ENCODE assay signal across 22 cellular contexts in genomic region chr10:43961523-43962345, GRCh38.
A peak's percentile ranks its signal among the peaks of the same experiment; 100 is the strongest.
DNase-seq lines count a peak whose midpoint lies in the region; ATAC-seq and TF ChIP-seq lines count a peak whose summit lies in the region.
"Had no signal": no experiment of that assay in that cellular context is flagged by ENCODE, and none has a peak within 500 bp of the region (broad histone marks: within the 10 kb centered on the region; RNA-seq: fewer than 3 reads in every experiment).

No MANE protein-coding gene starts in this region.

- peak overlapping the region in 9 of 12 donors; percentile 20 to 72 (median 36) for H3K27ac ChIP-seq in heart left ventricle
- H3K27ac ChIP-seq in vagina: no peak overlapping the region
- H3K27ac ChIP-seq in psoas muscle: no peak overlapping the region
- H3K27ac ChIP-seq: BLaER1, SK-N-MC had no signal

- WGBS in heart left ventricle, 4 donors: 86 to 90% (median 88%) methylated on average over 12 to 15 of the region's 15 CpGs
- WGBS in psoas muscle, 3 donors: 88 to 89% (median 88%) methylated on average over 15 of the region's 15 CpGs

- peak; percentile 7 to 9 for DNase-seq in activated T-cell treated with anti-CD3 and anti-CD28 coated beads, Interleukin-2, amount 50 U/mL, for 48 hours
- DNase-seq in activated T-cell treated with anti-CD3 and anti-CD28 coated beads for 4 hours (no peak), heart left ventricle (no peak), mesenteric fat pad (ENCODE audit: low spot score) (peak; percentile 88), vagina (ENCODE audit: extremely low spot score in 2 of 2) (peak; percentile 61 to 80), psoas muscle (no peak)
- DNase-seq in NK-92 treated with Interleukin-12 subunit alpha and Interleukin-12 subunit beta, amount 100 ng/mL, for 24 hours (lab: John Stamatoyannopoulos, UW): no peak
- DNase-seq: activated CD4-positive, alpha-beta T cell treated with anti-CD3 and anti-CD28 coated beads for 4 hours; activated T-cell treated with anti-CD3 and anti-CD28 coated beads, Interleukin-2, amount 50 U/mL, for 1 hour; DMS 273 treated with DMSO at 0.1 percent for 48 hours; effector memory CD8-positive, alpha-beta T cell; hypothalamus; Kasumi-1; NCI-H1105 treated with DMSO at 0.1 percent for 48 hours; NCI-H748 treated with DMSO at 0.1 percent for 48 hours; PC-3; stimulated activated naive CD4-positive, alpha-beta T cell; transverse colon had no signal

- TF ChIP-seq CTCF in heart left ventricle (IDR thresholded peaks at IDR 0.05) (no peak), vagina (IDR thresholded peaks at IDR 0.05) (no peak), psoas muscle (IDR thresholded peaks at IDR 0.05) (no peak)

- no peaks in the 10 kb centered on the region for H3K36me3 ChIP-seq in heart left ventricle
- H3K36me3 ChIP-seq in vagina: no peaks in the 10 kb centered on the region
- no peaks in the 10 kb centered on the region for H3K36me3 ChIP-seq in psoas muscle (ENCODE audit: insufficient read depth in 1 of 2, low read depth in 1 of 2)
- H3K36me3 ChIP-seq: BLaER1, transverse colon had no signal

- no peaks in the 10 kb centered on the region for H3K9me3 ChIP-seq in heart left ventricle
- no peaks in the 10 kb centered on the region for H3K9me3 ChIP-seq in vagina
- no peaks in the 10 kb centered on the region for H3K9me3 ChIP-seq in psoas muscle
- H3K9me3 ChIP-seq: BLaER1, transverse colon had no signal

- TF ChIP-seq POLR2A in heart left ventricle (IDR thresholded peaks at IDR 0.05) (no peak), vagina (IDR thresholded peaks at IDR 0.05) (no peak)

- intact Hi-C loops in heart left ventricle (cut with DNase I) (loop anchor here in 2 of 10 donors (5.0 to 10.0 kb wide), 3 partner anchors 46 to 83 kb away; no protein-coding TSS in a partner anchor), vagina (cut with DNase I) (loop anchor here (10.0 kb wide), 1 partner anchor 53 kb away; no protein-coding TSS in a partner anchor), psoas muscle (cut with DNase I) (no loop called here)

- H3K27me3 ChIP-seq in heart left ventricle: no peaks in the 10 kb centered on the region
- no peaks in the 10 kb centered on the region for H3K27me3 ChIP-seq in vagina
- H3K27me3 ChIP-seq in psoas muscle (ENCODE audit: insufficient read depth in 3 of 3, low read length in 2 of 3): no peaks in the 10 kb centered on the region
- H3K27me3 ChIP-seq: transverse colon had no signal

- peaks cover 2 to 74% (median 23%) of the 10 kb centered on the region in 12 donors for H3K4me1 ChIP-seq in heart left ventricle
- peaks cover 34% of the 10 kb centered on the region for H3K4me1 ChIP-seq in vagina
- peaks cover 9% of the 10 kb centered on the region for H3K4me1 ChIP-seq in psoas muscle

- ATAC-seq in heart left ventricle: peak in 2 of 4 donors; percentile 18 to 38
- no peak for ATAC-seq in psoas muscle
- no peak for ATAC-seq in GM21737 (IDR thresholded peaks at IDR 0.05; ENCODE audit: unreplicated experiment)
- ATAC-seq: effector memory CD8-positive, alpha-beta T cell; GM23338; PC-3 had no signal

- H3K4me3 ChIP-seq in heart left ventricle (no peak overlapping the region), vagina (no peak overlapping the region), psoas muscle (no peak overlapping the region)
- H3K4me3 ChIP-seq: BLaER1, GM23338, SK-N-MC, transverse colon had no signal

Comparison
In these comparisons a context has a peak if more than half of its experiments do, and no peak if none do; other contexts are left out.
1. DNase-seq: peak in activated T-cell treated with anti-CD3 and anti-CD28 coated beads, Interleukin-2, amount 50 U/mL, for 48 hours (2 of 2), mesenteric fat pad (single experiment) and vagina (2 of 2); none in activated T-cell treated with anti-CD3 and anti-CD28 coated beads for 4 hours (single experiment), heart left ventricle (0 of 5), NK-92 treated with Interleukin-12 subunit alpha and Interleukin-12 subunit beta, amount 100 ng/mL, for 24 hours (single experiment) and psoas muscle (0 of 2).
2. H3K27ac ChIP-seq: peak in heart left ventricle (9 of 12); none in vagina (single experiment) and psoas muscle (single experiment).